2 cellular contexts compared by ENCODE assay signal in genomic region chr3:152298393-152299242, GRCh38.
TF ChIP-seq lines count a peak whose summit lies in the region.

No MANE protein-coding gene starts in this region.

TF ChIP-seq in GM23338, 12 proteins besides CTCF, POLR2A, EP300 and RAD21 (continued from another document):
- no peak for TF ChIP-seq ZNF462 (CRISPR knock-in tag; IDR thresholded peaks at IDR 0.05)

TF ChIP-seq in SK-N-SH, 30 proteins besides CTCF, POLR2A, EP300 and RAD21 (continued from another document):
- TF ChIP-seq REST (IDR thresholded peaks at IDR 0.05; ENCODE audit: low read depth, low read length) (no peak), USF2 (IDR thresholded peaks at IDR 0.05; ENCODE audit: borderline replicate concordance, low read depth, low read length) (no peak), RFX5 (IDR thresholded peaks at IDR 0.05; ENCODE audit: low read length) (no peak), MEF2A (IDR thresholded peaks at IDR 0.05; ENCODE audit: borderline replicate concordance, low read depth) (no peak), PBX3 (IDR thresholded peaks at IDR 0.05) (peak; percentile 56), FOXM1 (IDR thresholded peaks at IDR 0.05; ENCODE audit: low read depth) (0 out of 2 replicates have a peak, but pooled peaks have one; percentile 43), EZH2phosphoT487 (IDR thresholded peaks at IDR 0.05; ENCODE audit: borderline replicate concordance, low read depth) (no peak), USF1 (IDR thresholded peaks at IDR 0.05; ENCODE audit: borderline replicate concordance, low read depth) (no peak), NFIC (IDR thresholded peaks at IDR 0.05; ENCODE audit: borderline replicate concordance) (peak; percentile 88), FOSL2 (IDR thresholded peaks at IDR 0.05; ENCODE audit: borderline replicate concordance, low read depth) (no peak), FOXJ3 (CRISPR knock-in tag; IDR thresholded peaks at IDR 0.05) (no peak), GATA2 (CRISPR knock-in tag; IDR thresholded peaks at IDR 0.05) (peak; percentile 34), TCF12 (IDR thresholded peaks at IDR 0.05) (peak; percentile 42), NRF1 (IDR thresholded peaks at IDR 0.05; ENCODE audit: low read depth, low read length) (no peak), RCOR1 (IDR thresholded peaks at IDR 0.05; ENCODE audit: low read length) (no peak; the same call in none of the 2 replicates), MAX (IDR thresholded peaks at IDR 0.05; ENCODE audit: low read depth) (peak; percentile 77), ELF1 (IDR thresholded peaks at IDR 0.05) (no peak), IRF3 (IDR thresholded peaks at IDR 0.05; ENCODE audit: low read depth, low read length) (no peak), TEAD4 (IDR thresholded peaks at IDR 0.05; ENCODE audit: borderline replicate concordance, insufficient read depth) (no peak), MXI1 (IDR thresholded peaks at IDR 0.05; ENCODE audit: low read depth, low read length) (peak; percentile 98), POLR2AphosphoS5 (IDR thresholded peaks at IDR 0.05; ENCODE audit: low read depth, low read length) (peak; percentile 13), RXRA (IDR thresholded peaks at IDR 0.05; ENCODE audit: borderline replicate concordance, low read depth) (peak; percentile 39; the same call in 1 of the 2 replicates), ZBTB33 (IDR thresholded peaks at IDR 0.05; ENCODE audit: borderline replicate concordance, low read depth) (no peak)
